8 cellular contexts compared by ENCODE assay signal in genomic region chr2:121736462-121737336, GRCh38. TPM values are rescaled to one million over a fixed set of nuclear protein-coding genes. Genes with fewer than 3 reads are reported as not detected.
DNase-seq lines count a peak whose midpoint lies in the region; ATAC-seq, FAIRE-seq and TF ChIP-seq lines count a peak whose summit lies in the region.

Gene NIFK, minus strand, starts transcription at chr2:121736875. Its CDS starts 25 bp downstream, at chr2:121736850.

- H3K9ac ChIP-seq in fibroblast of lung (ENCODE audit: insufficient read depth, low read length), result peak within 1 kb of the TSS; percentile 93

- ATAC-seq in activated T-helper 17 cell treated with anti-CD3 and anti-CD28 coated beads, Interleukin-2, amount 50 U/mL, for 72 hours (replicated peaks), result peak; percentile 96
- peak; percentile 96 for ATAC-seq in naive thymus-derived CD4-positive, alpha-beta T cell
- peak; percentile 98 for ATAC-seq in stimulated activated memory B cell treated with anti-CD40 and anti-IgM and Interleukin-4, amounts not matched to agents 10 μg/mL and 1 μg/mL and 100 μg/mL, for 72 hours

- no peaks in the 10 kb centered on the region for H3K27me3 Mint-ChIP-seq in activated T-helper 17 cell treated with anti-CD3 and anti-CD28 coated beads, Interleukin-2, amount 50 U/mL, for 72 hours
- H3K27me3 Mint-ChIP-seq in naive thymus-derived CD4-positive, alpha-beta T cell, result no peaks in the 10 kb centered on the region
- no peaks in the 10 kb centered on the region for H3K27me3 Mint-ChIP-seq in stimulated activated memory B cell treated with anti-CD40 and anti-IgM and Interleukin-4, amounts not matched to agents 10 μg/mL and 1 μg/mL and 100 μg/mL, for 72 hours

- H3K36me3 Mint-ChIP-seq in activated T-helper 17 cell treated with anti-CD3 and anti-CD28 coated beads, Interleukin-2, amount 50 U/mL, for 72 hours (ENCODE audit: low read depth), result peaks cover 50% of the 10 kb centered on the region
- peaks cover 3 to 13% (median 7%) of the 10 kb centered on the region in 5 donors for H3K36me3 Mint-ChIP-seq in naive thymus-derived CD4-positive, alpha-beta T cell
- H3K36me3 Mint-ChIP-seq in stimulated activated memory B cell treated with anti-CD40 and anti-IgM and Interleukin-4, amounts not matched to agents 10 μg/mL and 1 μg/mL and 100 μg/mL, for 72 hours, result peaks cover 20% of the 10 kb centered on the region

- H3K27ac ChIP-seq in RWPE1 (peak within 1 kb of the TSS; percentile 78), fibroblast of lung (ENCODE audit: insufficient read depth, low read length) (peak within 1 kb of the TSS; percentile 85)
- peak within 1 kb of the TSS; percentile 89 for H3K27ac ChIP-seq in naive thymus-derived CD4-positive, alpha-beta T cell (ENCODE audit: low read depth, low read length)

- peak within 1 kb of the TSS; percentile 98 for H3K27ac Mint-ChIP-seq in activated T-helper 17 cell treated with anti-CD3 and anti-CD28 coated beads, Interleukin-2, amount 50 U/mL, for 72 hours
- peak within 1 kb of the TSS; percentile 85 to 99 (median 97) for H3K27ac Mint-ChIP-seq in naive thymus-derived CD4-positive, alpha-beta T cell
- H3K27ac Mint-ChIP-seq in stimulated activated memory B cell treated with anti-CD40 and anti-IgM and Interleukin-4, amounts not matched to agents 10 μg/mL and 1 μg/mL and 100 μg/mL, for 72 hours, result peak within 1 kb of the TSS; percentile 95

- H3K36me3 ChIP-seq in fibroblast of lung (ENCODE audit: control insufficient read depth, insufficient read depth, low read length), result peaks cover 5% of the 10 kb centered on the region
- H3K36me3 ChIP-seq in naive thymus-derived CD4-positive, alpha-beta T cell (ENCODE audit: control insufficient read depth in 2 of 3, insufficient read depth in 3 of 3, low read length in 3 of 3), result peaks cover 10 to 22% (median 16%) of the 10 kb centered on the region in 3 experiments

- H3K9me3 ChIP-seq in fibroblast of lung (ENCODE audit: control insufficient read depth, insufficient read depth, low read depth, low read length), result no peaks in the 10 kb centered on the region
- H3K9me3 ChIP-seq in naive thymus-derived CD4-positive, alpha-beta T cell (ENCODE audit: control insufficient read depth in 2 of 3, low read length in 3 of 3), result no peaks in the 10 kb centered on the region

- H3K79me2 ChIP-seq in fibroblast of lung (ENCODE audit: control insufficient read depth, insufficient read depth, low read length), result peaks cover 26% of the 10 kb centered on the region

- peak within 1 kb of the TSS; percentile 65 to 100 (median 94) for H3K4me3 ChIP-seq in fibroblast of lung (replicated peaks in 1 of 4; ENCODE audit: control extremely low read depth in 1 of 4, insufficient read depth in 1 of 4, low read depth in 3 of 4, low read length in 4 of 4)
- peak within 1 kb of the TSS; percentile 80 for H3K4me3 ChIP-seq in naive thymus-derived CD4-positive, alpha-beta T cell (ENCODE audit: low read length)

- peak within 1 kb of the TSS; percentile 86 for H3K4me3 Mint-ChIP-seq in activated T-helper 17 cell treated with anti-CD3 and anti-CD28 coated beads, Interleukin-2, amount 50 U/mL, for 72 hours
- peak within 1 kb of the TSS; percentile 81 to 99 (median 95) for H3K4me3 Mint-ChIP-seq in naive thymus-derived CD4-positive, alpha-beta T cell
- H3K4me3 Mint-ChIP-seq in stimulated activated memory B cell treated with anti-CD40 and anti-IgM and Interleukin-4, amounts not matched to agents 10 μg/mL and 1 μg/mL and 100 μg/mL, for 72 hours, result peak within 1 kb of the TSS; percentile 98

- TF ChIP-seq CTCF in RWPE1 (conservative IDR thresholded peaks at IDR 0.05; ENCODE audit: low read depth), result no peak
- TF ChIP-seq CTCF in fibroblast of lung (conservative IDR thresholded peaks at IDR 0.05 in 1 of 2, IDR thresholded peaks at IDR 0.05 in 1 of 2; ENCODE audit: low read depth in 1 of 2, low read length in 2 of 2), result no peak

- FAIRE-seq in H54 (lab: Jason Lieb, UNC), result no peak

- H3K27me3 ChIP-seq in fibroblast of lung (ENCODE audit: control insufficient read depth, insufficient read depth, low read length), result peaks cover 10% of the 10 kb centered on the region
- no peaks in the 10 kb centered on the region for H3K27me3 ChIP-seq in naive thymus-derived CD4-positive, alpha-beta T cell (ENCODE audit: control insufficient read depth in 2 of 2, insufficient read depth in 2 of 2, low read length in 2 of 2)

- no peaks in the 10 kb centered on the region for H3K9me3 Mint-ChIP-seq in activated T-helper 17 cell treated with anti-CD3 and anti-CD28 coated beads, Interleukin-2, amount 50 U/mL, for 72 hours
- no peaks in the 10 kb centered on the region for H3K9me3 Mint-ChIP-seq in naive thymus-derived CD4-positive, alpha-beta T cell
- H3K9me3 Mint-ChIP-seq in stimulated activated memory B cell treated with anti-CD40 and anti-IgM and Interleukin-4, amounts not matched to agents 10 μg/mL and 1 μg/mL and 100 μg/mL, for 72 hours, result no peaks in the 10 kb centered on the region

- no peaks in the 10 kb centered on the region for H4K20me1 ChIP-seq in fibroblast of lung (ENCODE audit: control insufficient read depth, extremely low read depth, insufficient read depth, low read length)

- DNase-seq in EL, result peak; percentile 97
- DNase-seq in H54 (ENCODE audit: insufficient read length, low spot score), result peak; percentile 90
- DNase-seq in LoVo (ENCODE audit: low spot score), result peak; percentile 98
- DNase-seq in RWPE1 (ENCODE audit: low spot score), result peak; percentile 97
- peak; percentile 95 to 96 for DNase-seq in fibroblast of lung (ENCODE audit: low read depth in 2 of 2)
- peak; percentile 98 to 100 (median 99) for DNase-seq in naive thymus-derived CD4-positive, alpha-beta T cell

- H3K4me1 ChIP-seq in fibroblast of lung (ENCODE audit: control insufficient read depth, extremely low read depth, insufficient read depth, low read length), result no peaks in the 10 kb centered on the region
- H3K4me1 ChIP-seq in naive thymus-derived CD4-positive, alpha-beta T cell (ENCODE audit: control insufficient read depth in 2 of 2, insufficient read depth in 2 of 2, low read length in 2 of 2), result peaks cover 13 to 19% of the 10 kb centered on the region in 2 donors

- peak within 1 kb of the TSS; percentile 92 for H3K4me2 ChIP-seq in fibroblast of lung (ENCODE audit: extremely low read depth, insufficient read depth, low read length)

- POLR2A ChIA-PET in RWPE1 (lab: Yijun Ruan, JAX; ENCODE audit: low non-redundant PET), result interaction anchor here (0.7 kb wide), 1 partner anchor 185 kb away, joined by 3 read pairs; no protein-coding TSS in a partner anchor
- POLR2A ChIA-PET in naive thymus-derived CD4-positive, alpha-beta T cell (lab: Charles Lee), result interaction anchor here (1.0 to 4.6 kb wide), 10 partner anchors 11 to 208 kb away, joined by 3 to 61 read pairs (median 4); partner anchors contain the start of genes CLASP1, RNU4ATAC and TSN

- peak within 1 kb of the TSS; percentile 93 for H2AFZ ChIP-seq in fibroblast of lung (ENCODE audit: low read length)

- TF ChIP-seq POLR2A in H54 (IDR thresholded peaks at IDR 0.05; ENCODE audit: low read depth, low read length), result peak; percentile 71

- intact Hi-C loops in naive thymus-derived CD4-positive, alpha-beta T cell (cut with micrococcal nuclease), result loop anchor here (1.0 to 5.0 kb wide), 9 partner anchors 19 to 1978 kb away; partner anchors contain the start of genes CLASP1 (in 2 of the 2), RNU4ATAC (in 2 of the 2), TSN (in 2 of the 2) and PTPN4 (in 1 of the 2)

- H3K4me1 Mint-ChIP-seq in activated T-helper 17 cell treated with anti-CD3 and anti-CD28 coated beads, Interleukin-2, amount 50 U/mL, for 72 hours, result peaks cover 14% of the 10 kb centered on the region
- H3K4me1 Mint-ChIP-seq in naive thymus-derived CD4-positive, alpha-beta T cell, result peaks cover 17 to 54% (median 39%) of the 10 kb centered on the region in 7 donors
- peaks cover 29% of the 10 kb centered on the region for H3K4me1 Mint-ChIP-seq in stimulated activated memory B cell treated with anti-CD40 and anti-IgM and Interleukin-4, amounts not matched to agents 10 μg/mL and 1 μg/mL and 100 μg/mL, for 72 hours

- CTCF ChIA-PET in RWPE1 (lab: Yijun Ruan, JAX), result interaction anchor here (0.7 kb wide), 2 partner anchors 172 to 373 kb away, joined by 3 to 5 read pairs; no protein-coding TSS in a partner anchor
- CTCF ChIA-PET in naive thymus-derived CD4-positive, alpha-beta T cell (lab: Charles Lee), result interaction anchor here (0.6 to 0.8 kb wide), 2 partner anchors 13 to 82 kb away, joined by 3 to 7 read pairs; no protein-coding TSS in a partner anchor

RNA-seq across cellular contexts. Expression of gene NIFK, which starts in this region (rescaled TPM):
- 100 to 1,000 TPM; 103 to 146 TPM for total RNA-seq in activated T-helper 17 cell treated with anti-CD3 and anti-CD28 coated beads, Interleukin-2, amount 50 U/mL, for 72 hours
- total RNA-seq in fibroblast of lung, result 45.5 and 47.4 TPM in 2 replicates
- 30.7 and 38.7 TPM in 2 replicates for polyA plus RNA-seq in fibroblast of lung
- polyA plus RNA-seq in fibroblast of lung (2012), result 35.3 and 50.9 TPM in 2 replicates
- polyA minus RNA-seq in fibroblast of lung (ENCODE audit: low replicate concordance), result 3.1 and 4.0 TPM in 2 replicates
- total RNA-seq in naive thymus-derived CD4-positive, alpha-beta T cell, result 10 to 100 TPM; 35.3 to 88.1 (median 71.9) TPM
- polyA plus RNA-seq in naive thymus-derived CD4-positive, alpha-beta T cell, result 10 to 100 TPM; 75.5 to 75.8 TPM

Comparison
In these comparisons a context has a peak if more than half of its experiments do, and no peak if none do; other contexts are left out.
1. Peak in every context shown above with its lines: DNase-seq, ATAC-seq, H3K4me3 ChIP-seq and H3K27ac ChIP-seq.